10 cellular contexts compared by ENCODE assay signal in genomic region chr3:171088984-171089754, GRCh38.
DNase-seq lines count a peak whose midpoint lies in the region; ATAC-seq, FAIRE-seq and TF ChIP-seq lines count a peak whose summit lies in the region.
"Had no signal": no experiment of that assay in that cellular context is flagged by ENCODE, and none has a peak within 500 bp of the region (broad histone marks: within the 10 kb centered on the region; RNA-seq: fewer than 3 reads in every experiment).

No MANE protein-coding gene starts in this region.

- H3K9me1 ChIP-seq in IMR-90 (ENCODE audit: insufficient read depth, low read length): peaks cover 10% of the 10 kb centered on the region

- H3K9me3 Mint-ChIP-seq in CD8-positive, alpha-beta T cell: no peaks in the 10 kb centered on the region

- H3K4me1 ChIP-seq in IMR-90 (ENCODE audit: control insufficient read depth, insufficient read depth, low read length): peaks cover 11% of the 10 kb centered on the region
- no peaks in the 10 kb centered on the region for H3K4me1 ChIP-seq in GM12878 (ENCODE audit: control insufficient read depth, insufficient read depth, low read length)
- H3K4me1 ChIP-seq in HepG2 (ENCODE audit: insufficient read depth, low read length): peaks cover 63% of the 10 kb centered on the region
- no peaks in the 10 kb centered on the region for H3K4me1 ChIP-seq in CD8-positive, alpha-beta T cell (ENCODE audit: insufficient read depth, low read length)

- peak overlapping the region; percentile 55; the same call in 1 of the 2 replicates for H3K4ac ChIP-seq in IMR-90 (ENCODE audit: low read depth, low read length)

- no peak overlapping the region for H3K23ac ChIP-seq in IMR-90 (ENCODE audit: low read depth, low read length)

- peak overlapping the region; percentile 32 for H2BK5ac ChIP-seq in IMR-90 (ENCODE audit: low read depth, low read length, poor library complexity, severe bottlenecking)

- RAD21 ChIA-PET in GM12878 (lab: Charles Lee; ENCODE audit: unreplicated experiment): no interaction called here

- POLR2A ChIA-PET in IMR-90 (lab: Charles Lee; ENCODE audit: unreplicated experiment): no interaction called here
- POLR2A ChIA-PET in GM12878 (lab: Charles Lee): no interaction called here
- POLR2A ChIA-PET in HepG2 (lab: Yijun Ruan, JAX): no interaction called here
- POLR2A ChIA-PET in CD8-positive, alpha-beta T cell (lab: Charles Lee): no interaction called here

- H3K27me3 Mint-ChIP-seq in CD8-positive, alpha-beta T cell (ENCODE audit: low read depth): no peaks in the 10 kb centered on the region

- WGBS in IMR-90 (ENCODE audit: extremely low coverage in 2 of 2, insufficient read length in 1 of 2), 2 experiments: no CpG with 5 or more reads among the region's 2 CpGs
- 100% methylated on average over 2 of the region's 2 CpGs for WGBS in GM12878 (ENCODE audit: insufficient coverage, insufficient replicate concordance, low lambda C conversion rate, missing lambda C conversion rate)
- 72% methylated on average over 2 of the region's 2 CpGs for WGBS in HepG2 (ENCODE audit: low lambda C conversion rate)

- H4K8ac ChIP-seq in IMR-90 (ENCODE audit: low read depth in 2 of 2, low read length in 2 of 2): peak overlapping the region in 1 of 2 experiments; percentile 48; a peak in 2 of 4 replicates

- FAIRE-seq in GM12878 (lab: Jason Lieb, UNC) (no peak), HepG2 (lab: Jason Lieb, UNC) (no peak)
- FAIRE-seq: endometrium, GM18507 had no signal

- no peak overlapping the region for H3K9ac ChIP-seq in IMR-90 (ENCODE audit: low read depth, low read length)
- no peak overlapping the region for H3K9ac ChIP-seq in GM12878 (ENCODE audit: control insufficient read depth, insufficient read depth, low read length)
- H3K9ac ChIP-seq in HepG2 (ENCODE audit: insufficient read depth, low read depth, low read length): no peak overlapping the region

- H3K4me2 ChIP-seq in IMR-90 (ENCODE audit: low read depth, low read length) (peak overlapping the region; percentile 74), GM12878 (ENCODE audit: control insufficient read depth, insufficient read depth) (no peak overlapping the region), HepG2 (ENCODE audit: low read depth, low read length) (no peak overlapping the region)

- CTCF ChIA-PET in IMR-90 (lab: Yijun Ruan, JAX): no interaction called here
- CTCF ChIA-PET in GM12878 (lab: Yijun Ruan, JAX): interaction anchor here (0.6 kb wide), 3 partner anchors 50 to 805 kb away, joined by 3 to 4 read pairs (median 3); no protein-coding TSS in a partner anchor
- CTCF ChIA-PET in HepG2 (lab: Yijun Ruan, JAX; ENCODE audit: low intra/inter-chr PET ratio, low total read pairs): no interaction called here
- CTCF ChIA-PET in CD8-positive, alpha-beta T cell (lab: Charles Lee): interaction anchor here (1.2 kb wide), 1 partner anchor 12 kb away, joined by 3 read pairs; no protein-coding TSS in a partner anchor

- H3K36me3 ChIP-seq in IMR-90 (ENCODE audit: control insufficient read depth, insufficient read depth, low read length) (no peaks in the 10 kb centered on the region), GM12878 (ENCODE audit: control insufficient read depth in 2 of 2, insufficient read depth in 2 of 2, low read length in 1 of 2) (peaks cover 5 to 41% of the 10 kb centered on the region in 2 experiments), HepG2 (replicated peaks in 1 of 2; ENCODE audit: control insufficient read depth in 1 of 2, insufficient read depth in 2 of 2, low read length in 2 of 2) (no peaks in the 10 kb centered on the region)
- H3K36me3 ChIP-seq in CD8-positive, alpha-beta T cell (ENCODE audit: insufficient read depth, low read length): peaks cover 31% of the 10 kb centered on the region

- H3K9me3 ChIP-seq in IMR-90 (ENCODE audit: control insufficient read depth, insufficient read depth, low read length) (no peaks in the 10 kb centered on the region), GM12878 (replicated peaks; ENCODE audit: control insufficient read depth, insufficient read depth, low read length) (no peaks in the 10 kb centered on the region), HepG2 (ENCODE audit: low read length) (no peaks in the 10 kb centered on the region)
- no peaks in the 10 kb centered on the region for H3K9me3 ChIP-seq in CD8-positive, alpha-beta T cell (ENCODE audit: low read length)

- peak; percentile 77 for DNase-seq in AG20443 (ENCODE audit: low spot score)
- peak; percentile 95 for DNase-seq in IMR-90
- no peak for DNase-seq in GM12878 (ENCODE audit: low read depth, low spot score)
- DNase-seq in HepG2 (ENCODE audit: low spot score): peak; percentile 23
- DNase-seq in NCI-H1694 treated with DMSO at 0.1 percent for 48 hours (lab: John Stamatoyannopoulos, UW): no peak
- no peak for DNase-seq in CD8-positive, alpha-beta T cell
- no peak for DNase-seq in HuH-7 (ENCODE audit: low spot score)

- TF ChIP-seq EP300 in GM12878 (IDR thresholded peaks at IDR 0.05; ENCODE audit: borderline replicate concordance in 1 of 2, control insufficient read depth in 1 of 2, low read depth in 2 of 2, low read length in 2 of 2): no peak
- TF ChIP-seq EP300 in HepG2 (IDR thresholded peaks at IDR 0.05; ENCODE audit: low read depth in 2 of 2, low read length in 2 of 2): no peak
- TF ChIP-seq EP300 in HepG2 (CRISPR knock-in tag; IDR thresholded peaks at IDR 0.05; ENCODE audit: borderline replicate concordance): no peak

- H3K27me3 ChIP-seq in IMR-90 (ENCODE audit: control insufficient read depth, insufficient read depth, low read length) (no peaks in the 10 kb centered on the region), GM12878 (replicated peaks in 1 of 2; ENCODE audit: control insufficient read depth in 2 of 2, insufficient read depth in 2 of 2, low read length in 1 of 2) (no peaks in the 10 kb centered on the region), HepG2 (ENCODE audit: control insufficient read depth in 1 of 2, insufficient read depth in 2 of 2, low read length in 2 of 2) (no peaks in the 10 kb centered on the region)
- H3K27me3 ChIP-seq in CD8-positive, alpha-beta T cell (ENCODE audit: insufficient read depth, low read length): no peaks in the 10 kb centered on the region

- no peak overlapping the region for H3K27ac Mint-ChIP-seq in CD8-positive, alpha-beta T cell

- H3K56ac ChIP-seq in IMR-90 (ENCODE audit: extremely low read depth, insufficient read depth, low read length): no peak overlapping the region; the same call in 1 of the 2 replicates

- TF ChIP-seq RAD21 in IMR-90 (IDR thresholded peaks at IDR 0.05; ENCODE audit: low read length) (0 out of 2 replicates have a peak, but pooled peaks have one; percentile 15), GM12878 (IDR thresholded peaks at IDR 0.05; ENCODE audit: insufficient read depth, low read depth, low read length) (no peak), HepG2 (CRISPR knock-in tag; IDR thresholded peaks at IDR 0.05) (no peak)

- H3K14ac ChIP-seq in IMR-90 (replicated peaks; ENCODE audit: low read depth, low read length): 0 out of 2 replicates have a peak overlapping the region, but pooled peaks have one; percentile 11

- TF ChIP-seq POLR2A in IMR-90 (IDR thresholded peaks at IDR 0.05; ENCODE audit: low read depth, low read length) (no peak), GM12878 (IDR thresholded peaks at IDR 0.05; ENCODE audit: low read depth, low read length) (no peak), HepG2 (IDR thresholded peaks at IDR 0.05; ENCODE audit: insufficient read depth in 1 of 2, low read depth in 2 of 2, low read length in 2 of 2) (no peak)

- H3K27ac ChIP-seq in IMR-90 (ENCODE audit: insufficient read depth, low read length): peak overlapping the region; percentile 44; the same call in 1 of the 2 replicates
- H3K27ac ChIP-seq in GM12878 (ENCODE audit: control insufficient read depth, insufficient read depth): no peak overlapping the region
- no peak overlapping the region for H3K27ac ChIP-seq in HepG2 (ENCODE audit: extremely low read length, insufficient read depth, low read length)
- no peak overlapping the region for H3K27ac ChIP-seq in CD8-positive, alpha-beta T cell (ENCODE audit: low read depth, low read length)

- H2BK120ac ChIP-seq in IMR-90 (ENCODE audit: low read depth, low read length): peak overlapping the region; percentile 9; the same call in 1 of the 2 replicates

- H3K79me1 ChIP-seq in IMR-90 (ENCODE audit: low read depth in 1 of 2, low read length in 2 of 2): no peaks in the 10 kb centered on the region

- in situ Hi-C loops in IMR-90 (cut with MboI; ENCODE audit: low sequenced_read_pairs) (no loop called here), GM12878 (cut with MboI) (no loop called here), HepG2 (cut with HindIII; ENCODE audit: extremely low pct_ligation_motif_present, low pct_unique_long_range_greater_than_20kb) (no loop called here)

- H2AK9ac ChIP-seq in IMR-90 (replicated peaks; ENCODE audit: low read depth, low read length, poor library complexity): no peak overlapping the region

- H2BK20ac ChIP-seq in IMR-90 (ENCODE audit: low read depth, low read length): peak overlapping the region; percentile 35; the same call in 1 of the 2 replicates

- peak overlapping the region; percentile 35; the same call in 1 of the 3 replicates for H2BK15ac ChIP-seq in IMR-90 (ENCODE audit: low read depth, low read length)

- no peak for TF ChIP-seq CTCF in IMR-90 (conservative IDR thresholded peaks at IDR 0.05; ENCODE audit: low read depth, low read length)
- no peak for TF ChIP-seq CTCF in GM12878 (IDR thresholded peaks at IDR 0.05 in 2 of 3, conservative IDR thresholded peaks at IDR 0.05 in 1 of 3; ENCODE audit: control insufficient read depth in 2 of 3, extremely low read depth in 1 of 3, insufficient read depth in 1 of 3, low read depth in 3 of 3, low read length in 3 of 3)
- TF ChIP-seq CTCF in HepG2 (CRISPR knock-in tag; IDR thresholded peaks at IDR 0.05): no peak
- no peak for TF ChIP-seq CTCF in CD8-positive, alpha-beta T cell (IDR thresholded peaks at IDR 0.05)

- H3K4me3 ChIP-seq in IMR-90 (ENCODE audit: insufficient read depth, low read depth, low read length): no peak overlapping the region
- H3K4me3 ChIP-seq in GM12878: no peak overlapping the region
- H3K4me3 ChIP-seq in HepG2 (replicated peaks in 1 of 3; ENCODE audit: insufficient read depth in 1 of 3, low read depth in 2 of 3, low read length in 3 of 3): no peak overlapping the region
- no peak overlapping the region for H3K4me3 ChIP-seq in CD8-positive, alpha-beta T cell (ENCODE audit: low read depth, low read length)

- ATAC-seq in IMR-90 (ENCODE audit: low read depth) (peak; percentile 94), GM12878 (peak; percentile 56; the same call in 2 of the 3 replicates), HepG2 (no peak), HG03342 (IDR thresholded peaks at IDR 0.05; ENCODE audit: unreplicated experiment) (no peak)
- no peak for ATAC-seq in CD8-positive, alpha-beta T cell

- H4K91ac ChIP-seq in IMR-90 (ENCODE audit: insufficient read depth, low read depth, low read length): 0 out of 2 replicates have a peak overlapping the region, but pooled peaks have one; percentile 16

- H2AFZ ChIP-seq in IMR-90 (replicated peaks; ENCODE audit: low read length, poor library complexity) (no peak overlapping the region), GM12878 (ENCODE audit: control insufficient read depth, low read depth, low read length) (no peak overlapping the region), HepG2 (ENCODE audit: low read length) (no peak overlapping the region)

- H4K20me1 ChIP-seq in IMR-90 (ENCODE audit: insufficient read depth, low read length) (peaks cover 3% of the 10 kb centered on the region; the same call in 1 of the 2 replicates), GM12878 (ENCODE audit: control insufficient read depth, insufficient read depth) (no peaks in the 10 kb centered on the region), HepG2 (ENCODE audit: insufficient read depth, low read length) (no peaks in the 10 kb centered on the region)

- SMC1A ChIA-PET in GM12878 (lab: Charles Lee; ENCODE audit: uncharacterized antibody, unreplicated experiment): interaction anchor here (0.6 to 1.1 kb wide), 6 partner anchors 13 to 477 kb away, joined by 3 to 4 read pairs (median 3); no protein-coding TSS in a partner anchor

- BruUV-seq in IMR-90 (replicated peaks; lab: Mats Ljungman, UMichigan): no TSS peak
- no TSS peak for BruUV-seq in GM12878 (replicated peaks; lab: Mats Ljungman, UMichigan)
- no TSS peak for BruUV-seq in HepG2 (replicated peaks; lab: Mats Ljungman, UMichigan)

- H2AK5ac ChIP-seq in IMR-90 (ENCODE audit: low read depth, low read length): 0 out of 2 replicates have a peak overlapping the region, but pooled peaks have one; percentile 60

- H3K4me1 Mint-ChIP-seq in CD8-positive, alpha-beta T cell (ENCODE audit: low read depth): no peaks in the 10 kb centered on the region

- H3K18ac ChIP-seq in IMR-90 (ENCODE audit: low read depth, low read length): peak overlapping the region; percentile 39; the same call in 1 of the 2 replicates

- dilution Hi-C loops in IMR-90 (cut with HindIII; ENCODE audit: low sequenced_read_pairs, unreplicated experiment): no loop called here

- H3K36me3 Mint-ChIP-seq in CD8-positive, alpha-beta T cell: peaks cover 91% of the 10 kb centered on the region

- no peak overlapping the region for H3K4me3 Mint-ChIP-seq in CD8-positive, alpha-beta T cell

- H3K79me2 ChIP-seq in GM12878 (ENCODE audit: control insufficient read depth, insufficient read depth, low read length): no peaks in the 10 kb centered on the region
- H3K79me2 ChIP-seq in HepG2 (ENCODE audit: insufficient read depth, low read length): no peaks in the 10 kb centered on the region

- H4K5ac ChIP-seq in IMR-90 (ENCODE audit: low read depth, low read length): no peak overlapping the region

- intact Hi-C loops in IMR-90 (cut with micrococcal nuclease) (no loop called here), GM12878 (cut with micrococcal nuclease; ENCODE audit: unreplicated experiment) (no loop called here), HepG2 (cut with micrococcal nuclease; ENCODE audit: unreplicated experiment) (no loop called here)
- intact Hi-C loops in CD8-positive, alpha-beta T cell (cut with DNase I, micrococcal nuclease): no loop called here

Comparison
In these comparisons a context has a peak if more than half of its experiments do, and no peak if none do; other contexts are left out.
1. DNase-seq: peak in AG20443 (single experiment), IMR-90 (single experiment) and HepG2 (single experiment); none in GM12878 (single experiment), NCI-H1694 treated with DMSO at 0.1 percent for 48 hours (single experiment), CD8-positive, alpha-beta T cell (0 of 7) and HuH-7 (single experiment).
2. ATAC-seq: peak in IMR-90 (single experiment) and GM12878 (single experiment); none in HepG2 (single experiment), HG03342 (single experiment) and CD8-positive, alpha-beta T cell (single experiment).
3. CTCF ChIA-PET loops: an anchor here in GM12878 (0.6 kb wide) and CD8-positive, alpha-beta T cell (1.2 kb wide); none called in IMR-90 and HepG2.